In genomic region chr21:39447264-39447663, GRCh38 we compare ENCODE assay signal across 21 cellular contexts. TPM values are rescaled to one million over a fixed set of nuclear protein-coding genes. Genes with fewer than 3 reads are reported as not detected.
DNase-seq lines count a peak whose midpoint lies in the region; ATAC-seq and TF ChIP-seq lines count a peak whose summit lies in the region.
"Had no signal": no experiment of that assay in that cellular context is flagged by ENCODE, and none has a peak within 500 bp of the region (broad histone marks: within the 10 kb centered on the region; RNA-seq: fewer than 3 reads in every experiment).

No MANE protein-coding gene starts in this region.

- peak overlapping the region; percentile 50 for H3K4me3 Mint-ChIP-seq in activated naive CD8-positive, alpha-beta T cell
- no peak overlapping the region for H3K4me3 Mint-ChIP-seq in activated naive CD8-positive, alpha-beta T cell treated with anti-CD3 and anti-CD28 coated beads, Interleukin-2, amount 50 U/mL, for 24 hours
- H3K4me3 Mint-ChIP-seq in T-cell (peak overlapping the region in 2 of 3 donors; percentile 17 to 59), mesothelial cell of epicardium (peak overlapping the region; percentile 44)

- TF ChIP-seq CTCF in mesothelial cell of epicardium (IDR thresholded peaks at IDR 0.05; ENCODE audit: unreplicated experiment) (no peak), brain microvascular endothelial cell (IDR thresholded peaks at IDR 0.05; ENCODE audit: low read depth, low read length, missing control alignments) (no peak)

- peaks cover 15% of the 10 kb centered on the region for H3K4me1 Mint-ChIP-seq in activated naive CD8-positive, alpha-beta T cell (ENCODE audit: low read depth)
- H3K4me1 Mint-ChIP-seq in activated naive CD8-positive, alpha-beta T cell treated with anti-CD3 and anti-CD28 coated beads, Interleukin-2, amount 50 U/mL, for 24 hours, result peaks cover 20% of the 10 kb centered on the region
- H3K4me1 Mint-ChIP-seq in T-cell (peaks cover 15 to 22% (median 17%) of the 10 kb centered on the region in 3 donors), mesothelial cell of epicardium (peaks cover 28% of the 10 kb centered on the region)

- no peak overlapping the region for H3K4me3 ChIP-seq in brain microvascular endothelial cell (ENCODE audit: low read depth, low read length)
- H3K4me3 ChIP-seq: BLaER1, SJCRH30 had no signal

- H3K9me3 Mint-ChIP-seq in activated naive CD8-positive, alpha-beta T cell (ENCODE audit: low read depth), result no peaks in the 10 kb centered on the region
- H3K9me3 Mint-ChIP-seq in activated naive CD8-positive, alpha-beta T cell treated with anti-CD3 and anti-CD28 coated beads, Interleukin-2, amount 50 U/mL, for 24 hours, result no peaks in the 10 kb centered on the region
- H3K9me3 Mint-ChIP-seq in T-cell, result no peaks in the 10 kb centered on the region
- H3K9me3 Mint-ChIP-seq in mesothelial cell of epicardium, result peaks cover 4% of the 10 kb centered on the region

- no peak overlapping the region for H3K27ac Mint-ChIP-seq in activated naive CD8-positive, alpha-beta T cell
- no peak overlapping the region for H3K27ac Mint-ChIP-seq in activated naive CD8-positive, alpha-beta T cell treated with anti-CD3 and anti-CD28 coated beads, Interleukin-2, amount 50 U/mL, for 24 hours
- H3K27ac Mint-ChIP-seq in T-cell, result no peak overlapping the region
- H3K27ac Mint-ChIP-seq in mesothelial cell of epicardium, result no peak overlapping the region

- H3K36me3 ChIP-seq in brain microvascular endothelial cell (replicated peaks), result no peaks in the 10 kb centered on the region
- H3K36me3 ChIP-seq: BLaER1, SJCRH30 had no signal

- ATAC-seq in activated naive CD8-positive, alpha-beta T cell treated with anti-CD3 and anti-CD28 coated beads, Interleukin-2, amount 50 U/mL, for 24 hours, result no peak
- no peak for ATAC-seq in T-cell (replicated peaks in 1 of 4)
- no peak for ATAC-seq in GM18520 (IDR thresholded peaks at IDR 0.05; ENCODE audit: unreplicated experiment)
- ATAC-seq: Panc1 had no signal

- POLR2A ChIA-PET in T-cell (lab: Charles Lee), result no interaction called here

- no peak overlapping the region for H3K27ac ChIP-seq in brain microvascular endothelial cell
- H3K27ac ChIP-seq: BLaER1, SJCRH30 had no signal

- in situ Hi-C loops in brain microvascular endothelial cell (cut with HindIII; ENCODE audit: low pct_ligation_motif_present, low sequenced_read_pairs), result no loop called here

- no peaks in the 10 kb centered on the region for H3K27me3 ChIP-seq in brain microvascular endothelial cell (replicated peaks)
- H3K27me3 ChIP-seq: BLaER1, SJCRH30 had no signal

- H3K27me3 Mint-ChIP-seq in activated naive CD8-positive, alpha-beta T cell, result no peaks in the 10 kb centered on the region
- H3K27me3 Mint-ChIP-seq in activated naive CD8-positive, alpha-beta T cell treated with anti-CD3 and anti-CD28 coated beads, Interleukin-2, amount 50 U/mL, for 24 hours, result no peaks in the 10 kb centered on the region
- H3K27me3 Mint-ChIP-seq in T-cell, result peaks cover 15 to 18% of the 10 kb centered on the region in 2 donors
- no peaks in the 10 kb centered on the region for H3K27me3 Mint-ChIP-seq in mesothelial cell of epicardium (ENCODE audit: low read depth)

- no peak for DNase-seq in activated naive CD8-positive, alpha-beta T cell treated with anti-CD3 and anti-CD28 coated beads, Interleukin-2, amount 50 U/mL, for 24 hours
- DNase-seq in T-cell (no peak), mesothelial cell of epicardium (ENCODE audit: low spot score in 2 of 2, unreplicated experiment in 2 of 2) (no peak), activated gamma-delta T cell treated with Interleukin-2 at 50 U/mL for 16 hours (no peak), NCI-H1417 treated with DMSO at 0.1 percent for 48 hours (lab: John Stamatoyannopoulos, UW) (no peak), brain microvascular endothelial cell (no peak)
- DNase-seq: DMS79 treated with DMSO at 0.1 percent for 48 hours, HCEC 1CT, IMR-90, Kasumi-1, MM.1S, NCI-H1092, NCI-H146, NCI-H2029 treated with DMSO at 0.1 percent for 48 hours, NCI-H2171, NCI-H526, SJCRH30 had no signal

- H3K36me3 Mint-ChIP-seq in activated naive CD8-positive, alpha-beta T cell, result no peaks in the 10 kb centered on the region
- no peaks in the 10 kb centered on the region for H3K36me3 Mint-ChIP-seq in activated naive CD8-positive, alpha-beta T cell treated with anti-CD3 and anti-CD28 coated beads, Interleukin-2, amount 50 U/mL, for 24 hours (ENCODE audit: low read depth)
- H3K36me3 Mint-ChIP-seq in T-cell, result no peaks in the 10 kb centered on the region
- no peaks in the 10 kb centered on the region for H3K36me3 Mint-ChIP-seq in mesothelial cell of epicardium

- CTCF ChIA-PET in T-cell (lab: Charles Lee), result no interaction called here

RNA-seq across cellular contexts. Expression of gene LCA5L, which starts 1.7 kb away (rescaled TPM):
- total RNA-seq in T-cell (under 1 TPM in 4 of 5 donors, not detected in 1; 0.23 to 0.60 (median 0.44) TPM), mesothelial cell of epicardium (0.86 to 1.6 TPM (median 1.3 TPM) in 3 replicates)
- total RNA-seq: SJCRH30 had no signal

RNA-seq across cellular contexts. Expression of gene SH3BGR, which starts 4.5 kb away (rescaled TPM):
- total RNA-seq in T-cell, result 1 to 10 TPM; 1.3 to 2.0 (median 1.8) TPM
- total RNA-seq in mesothelial cell of epicardium, result 4.3 to 4.6 TPM (median 4.5 TPM) in 3 replicates
